Comparison of ENCODE assay signal across 7 cellular contexts in genomic region chr20:60137657-60138245, GRCh38.
DNase-seq lines count a peak whose midpoint lies in the region; FAIRE-seq and TF ChIP-seq lines count a peak whose summit lies in the region.

No MANE protein-coding gene starts in this region.

- no peak overlapping the region for H2BK12ac ChIP-seq in H1 (ENCODE audit: low read depth, low read length)

- TF ChIP-seq POLR2A in H1 (IDR thresholded peaks at IDR 0.05; ENCODE audit: control extremely low read depth in 1 of 2, low read depth in 2 of 2, low read length in 2 of 2), result no peak

- H3K56ac ChIP-seq in H1 (replicated peaks; ENCODE audit: insufficient read length, low read depth, low read length), result no peak overlapping the region

- peak; percentile 49 for TF ChIP-seq CTCF in GM10248 (IDR thresholded peaks at IDR 0.05; ENCODE audit: control extremely low read depth, extremely low read depth, low read depth, missing control alignments)
- TF ChIP-seq CTCF in H1 (IDR thresholded peaks at IDR 0.05; ENCODE audit: control extremely low read depth in 1 of 3, insufficient read depth in 1 of 3, low read depth in 1 of 3, low read length in 3 of 3), result peak in 2 of 3 experiments; percentile 50 to 71; a peak in 3 of 4 replicates
- TF ChIP-seq CTCF in osteoblast (IDR thresholded peaks at IDR 0.05; ENCODE audit: extremely low read depth, low read depth, low read length), result peak; percentile 43

- H4K5ac ChIP-seq in H1 (ENCODE audit: insufficient read length, low read depth, low read length), result no peak overlapping the region

- 79% methylated on average over 3 of the region's 3 CpGs; no CpG with 5 or more reads in 1 of the 2 experiments for WGBS in H1 (ENCODE audit: extremely low coverage in 1 of 2, insufficient coverage in 1 of 2, insufficient read length in 1 of 2, insufficient replicate concordance in 2 of 2, low coverage in 1 of 2, low lambda C conversion rate in 2 of 2, missing lambda C conversion rate in 1 of 2), 2 experiments

- H2AFZ ChIP-seq in H1 (ENCODE audit: low read length) (no peak overlapping the region), osteoblast (ENCODE audit: low read length) (no peak overlapping the region)

- H4K20me1 ChIP-seq in H1 (replicated peaks in 1 of 2; ENCODE audit: control insufficient read depth in 1 of 2, insufficient read depth in 2 of 2, low read length in 2 of 2), result no peaks in the 10 kb centered on the region
- no peaks in the 10 kb centered on the region for H4K20me1 ChIP-seq in osteoblast (ENCODE audit: insufficient read depth, low read length)

- DNase-seq in GM10248 (ENCODE audit: extremely low spot score), result peak; percentile 50
- DNase-seq in HT1080 (ENCODE audit: low read depth), result peak; percentile 39
- DNase-seq in SKM-1 treated with dmso at 0.1 percent for 144 hours (lab: John Stamatoyannopoulos, UW; ENCODE audit: unreplicated experiment), result peak; percentile 27
- DNase-seq in H1 (ENCODE audit: low read depth in 1 of 2, low spot score in 2 of 2), result peak; percentile 5 to 62
- DNase-seq in osteoblast (ENCODE audit: insufficient read length, low spot score, missing footprints), result peak; percentile 58
- no peak for DNase-seq in NCI-H226
- no peak for DNase-seq in urothelium cell line (ENCODE audit: low spot score)

- no peak overlapping the region for H3K9ac ChIP-seq in H1 (replicated peaks in 1 of 4; ENCODE audit: extremely low read depth in 1 of 4, low read depth in 3 of 4, low read length in 3 of 4)

- no peak overlapping the region for H3K18ac ChIP-seq in H1 (ENCODE audit: extremely low read depth, low read length)

- no peak overlapping the region for H4K8ac ChIP-seq in H1 (ENCODE audit: extremely low read depth, insufficient read depth, low read length)

- no peak overlapping the region for H2BK20ac ChIP-seq in H1 (ENCODE audit: low read length)

- no peak overlapping the region for H2BK120ac ChIP-seq in H1 (replicated peaks; ENCODE audit: low read depth, low read length)

- TF ChIP-seq EP300 in H1 (IDR thresholded peaks at IDR 0.05; ENCODE audit: borderline replicate concordance in 1 of 2, low read depth in 2 of 2, low read length in 2 of 2), result no peak

- H3K9me3 ChIP-seq in H1 (ENCODE audit: insufficient read depth in 2 of 2, low read depth in 1 of 2, low read length in 1 of 2) (no peaks in the 10 kb centered on the region), osteoblast (ENCODE audit: low read depth, low read length) (no peaks in the 10 kb centered on the region)

- no peak overlapping the region for H3K4me2 ChIP-seq in H1 (ENCODE audit: insufficient read depth in 1 of 2, low read depth in 2 of 2, low read length in 2 of 2)
- H3K4me2 ChIP-seq in osteoblast (ENCODE audit: insufficient read depth, low read length), result no peak overlapping the region

- H3K4me1 ChIP-seq in H1 (replicated peaks in 1 of 4; ENCODE audit: control insufficient read depth in 3 of 4, insufficient read depth in 4 of 4, low read length in 3 of 4) (no peaks in the 10 kb centered on the region), osteoblast (ENCODE audit: insufficient read depth, low read length) (no peaks in the 10 kb centered on the region)

- no peaks in the 10 kb centered on the region for H3K79me1 ChIP-seq in H1 (ENCODE audit: low read depth, low read length)

- H3K4ac ChIP-seq in H1 (replicated peaks; ENCODE audit: insufficient read length, low read depth, low read length), result no peak overlapping the region

- H4K91ac ChIP-seq in H1 (replicated peaks; ENCODE audit: insufficient read length, low read length), result no peak overlapping the region

- POLR2A ChIA-PET in GM10248 (lab: Yijun Ruan, JAX) (no interaction called here), H1 (lab: Charles Lee; ENCODE audit: partially characterized antibody) (interaction anchor here (0.5 kb wide), 1 partner anchor 1297 kb away, joined by 4 read pairs; no protein-coding TSS in a partner anchor)

- FAIRE-seq in H1 (lab: Jason Lieb, UNC) (peak; percentile 92), urothelium cell line (lab: Jason Lieb, UNC) (no peak)

- no peaks in the 10 kb centered on the region for H3K79me2 ChIP-seq in H1 (ENCODE audit: control insufficient read depth in 1 of 2, insufficient read depth in 2 of 2, low read length in 2 of 2)
- no peaks in the 10 kb centered on the region for H3K79me2 ChIP-seq in osteoblast (ENCODE audit: insufficient read depth, low read length)

- no peak overlapping the region for H3K4me3 ChIP-seq in H1 (ENCODE audit: extremely low read depth in 1 of 4, insufficient read depth in 2 of 4, low read depth in 3 of 4, low read length in 4 of 4)
- H3K4me3 ChIP-seq in osteoblast (ENCODE audit: insufficient read depth, low read length), result no peak overlapping the region

- H3K27me3 ChIP-seq in H1 (replicated peaks in 1 of 4; ENCODE audit: control insufficient read depth in 3 of 4, extremely low read depth in 1 of 4, insufficient read depth in 3 of 4, low read length in 3 of 4), result no peaks in the 10 kb centered on the region
- no peaks in the 10 kb centered on the region for H3K27me3 ChIP-seq in osteoblast (ENCODE audit: insufficient read depth, low read length)

- no peak overlapping the region for H3K14ac ChIP-seq in H1 (ENCODE audit: insufficient read length)

- H3K36me3 ChIP-seq in H1 (ENCODE audit: control insufficient read depth in 2 of 4, insufficient read depth in 4 of 4, low read length in 3 of 4) (no peaks in the 10 kb centered on the region), osteoblast (ENCODE audit: insufficient read depth, low read length) (no peaks in the 10 kb centered on the region)

- no peaks in the 10 kb centered on the region for H3K23me2 ChIP-seq in H1 (ENCODE audit: low read depth, low read length)

- H2AK5ac ChIP-seq in H1 (ENCODE audit: low read depth, low read length), result no peak overlapping the region

- TF ChIP-seq RAD21 in H1 (IDR thresholded peaks at IDR 0.05 in 1 of 2, conservative IDR thresholded peaks at IDR 0.05 in 1 of 2; ENCODE audit: low read depth in 2 of 2, low read length in 2 of 2), result peak; percentile 67 to 72

- no peak overlapping the region for H3K23ac ChIP-seq in H1 (ENCODE audit: insufficient read length)

- H2BK15ac ChIP-seq in H1 (ENCODE audit: low read length), result no peak overlapping the region

- CTCF ChIA-PET in GM10248 (lab: Yijun Ruan, JAX), result interaction anchor here (1.0 to 1.8 kb wide), 4 partner anchors 12 to 80 kb away, joined by 3 to 5 read pairs (median 3); no protein-coding TSS in a partner anchor
- CTCF ChIA-PET in H1 (lab: Charles Lee; ENCODE audit: partially characterized antibody), result interaction anchor here (0.7 kb wide), 1 partner anchor 185 kb away, joined by 3 read pairs; no protein-coding TSS in a partner anchor

- H2BK5ac ChIP-seq in H1 (ENCODE audit: low read depth, low read length), result no peak overlapping the region

- H3K27ac ChIP-seq in H1 (ENCODE audit: low read depth, low read length), result no peak overlapping the region
- no peak overlapping the region for H3K27ac ChIP-seq in osteoblast (ENCODE audit: low read depth, low read length)

TF ChIP-seq in H1, 55 proteins besides CTCF, POLR2A, EP300 and RAD21:
- TF ChIP-seq HDAC2 (IDR thresholded peaks at IDR 0.05; ENCODE audit: borderline replicate concordance in 1 of 2, low read depth in 2 of 2, low read length in 2 of 2) (no peak), TAF1 (IDR thresholded peaks at IDR 0.05; ENCODE audit: low read depth, low read length) (no peak), CBX5 (IDR thresholded peaks at IDR 0.05; ENCODE audit: low read depth, low read length) (no peak), KDM4A (IDR thresholded peaks at IDR 0.05; ENCODE audit: low read depth, low read length, severe bottlenecking) (no peak)
TF ChIP-seq in H1: peak in this region for 0.

Comparison
In these comparisons a context has a peak if more than half of its experiments do, and no peak if none do; other contexts are left out.
1. DNase-seq: peak in GM10248 (single experiment), HT1080 (single experiment), SKM-1 treated with dmso at 0.1 percent for 144 hours (single experiment), H1 (2 of 2) and osteoblast (single experiment); none in NCI-H226 (single experiment) and urothelium cell line (single experiment).
2. Peak in every context shown above with its lines, with median percentiles within 50 percentile points of each other: CTCF ChIP-seq.